In the genomic region with DNA sequence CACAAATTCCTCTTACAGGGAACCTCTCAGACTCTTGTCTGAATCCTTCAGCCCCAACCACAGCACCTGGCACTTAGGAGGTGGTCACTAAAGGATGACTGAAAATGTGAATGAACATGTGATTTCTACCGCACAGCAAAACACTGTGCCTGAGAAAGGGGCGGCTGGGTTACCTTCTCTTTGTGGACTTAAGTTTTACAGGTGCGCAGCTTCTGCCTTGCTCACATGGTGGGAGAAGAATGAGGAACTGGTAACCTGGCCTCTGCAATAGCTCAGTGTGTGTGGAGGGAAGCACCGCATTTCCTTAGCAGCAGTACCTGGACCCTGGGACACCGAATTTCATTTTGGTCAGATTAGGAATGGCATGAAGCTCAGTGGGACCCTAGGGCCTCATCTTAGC, we compare ENCODE assay signal across 32 cellular contexts.
"Had no signal": no experiment of that assay in that cellular context is flagged by ENCODE, and none has a peak within 500 bp of the region (broad histone marks: within the 10 kb centered on the region; RNA-seq: fewer than 3 reads in every experiment).

No MANE protein-coding gene starts in this region.

- FAIRE-seq: astrocyte, bronchial epithelial cell had no signal

- H3K27me3 ChIP-seq: adrenal gland, SJCRH30 had no signal

- H3K27ac ChIP-seq: adrenal gland, SJCRH30, SK-N-MC, WERI-Rb-1 had no signal

- H3K4me3 ChIP-seq: adrenal gland, SJCRH30, SK-N-MC had no signal

- H3K36me3 Mint-ChIP-seq: activated naive CD4-positive, alpha-beta T cell treated with anti-CD3 and anti-CD28 coated beads, Interleukin-2, amount 50 U/mL, for 24 hours; brain had no signal

- H3K9me3 Mint-ChIP-seq: activated CD4-positive, alpha-beta T cell treated with anti-CD3 and anti-CD28 coated beads, Interleukin-2, amount 10 ng/mL, durations not matched to agents 24 days and 14 days; activated CD8-positive, alpha-beta T cell treated with anti-CD3 and anti-CD28 coated beads for 36 hours; activated naive CD4-positive, alpha-beta T cell treated with anti-CD3 and anti-CD28 coated beads, Interleukin-2, amount 50 U/mL, for 24 hours; activated T-cell treated with anti-CD3 and anti-CD28 coated beads, Interleukin-2, amount 50 U/mL, for 72 hours; activated T-helper 2 cell treated with anti-CD3 and anti-CD28 coated beads, Interferon-gamma antibody, Interleukin-2, Interleukin-4, amounts not matched to agents 10 μg/mL and 5 μg/mL and 100 μg/mL, durations not matched to agents 14 hours and 24 hours and 36 hours had no signal

- H3K27ac Mint-ChIP-seq: activated CD4-positive, alpha-beta T cell treated with anti-CD3 and anti-CD28 coated beads, Interleukin-2, amount 10 ng/mL, durations not matched to agents 24 days and 14 days; activated CD8-positive, alpha-beta T cell treated with anti-CD3 and anti-CD28 coated beads for 36 hours; activated naive CD4-positive, alpha-beta T cell treated with anti-CD3 and anti-CD28 coated beads, Interleukin-2, amount 50 U/mL, for 24 hours; activated T-cell treated with anti-CD3 and anti-CD28 coated beads, Interleukin-2, amount 50 U/mL, for 72 hours; activated T-helper 2 cell treated with anti-CD3 and anti-CD28 coated beads, Interferon-gamma antibody, Interleukin-2, Interleukin-4, amounts not matched to agents 10 μg/mL and 5 μg/mL and 100 μg/mL, durations not matched to agents 14 hours and 24 hours and 36 hours; brain had no signal

- H3K4me3 Mint-ChIP-seq: activated CD4-positive, alpha-beta T cell treated with anti-CD3 and anti-CD28 coated beads, Interleukin-2, amount 10 ng/mL, durations not matched to agents 24 days and 14 days; activated CD8-positive, alpha-beta T cell treated with anti-CD3 and anti-CD28 coated beads for 36 hours; activated naive CD4-positive, alpha-beta T cell treated with anti-CD3 and anti-CD28 coated beads, Interleukin-2, amount 50 U/mL, for 24 hours; activated T-cell treated with anti-CD3 and anti-CD28 coated beads, Interleukin-2, amount 50 U/mL, for 72 hours had no signal

- H3K4me1 ChIP-seq: adrenal gland had no signal

- H3K4me1 Mint-ChIP-seq: activated CD4-positive, alpha-beta T cell treated with anti-CD3 and anti-CD28 coated beads, Interleukin-2, amount 10 ng/mL, durations not matched to agents 24 days and 14 days; activated naive CD4-positive, alpha-beta T cell treated with anti-CD3 and anti-CD28 coated beads, Interleukin-2, amount 50 U/mL, for 24 hours had no signal

- ATAC-seq: activated CD8-positive, alpha-beta T cell treated with anti-CD3 and anti-CD28 coated beads for 36 hours; activated T-cell treated with anti-CD3 and anti-CD28 coated beads, Interleukin-2, amount 50 U/mL, for 72 hours had no signal

- H3K36me3 ChIP-seq: adrenal gland, SJCRH30, WERI-Rb-1 had no signal

- DNase-seq: activated CD4-positive, alpha-beta T cell treated with anti-CD3 and anti-CD28 coated beads, Interleukin-2, amount 10 ng/mL, durations not matched to agents 24 days and 14 days; activated CD4-positive, alpha-beta T cell treated with anti-CD3 and anti-CD28 coated beads, Interleukin-2, amount 50 U/mL, for 4 hours; activated CD8-positive, alpha-beta T cell treated with anti-CD3 and anti-CD28 coated beads for 36 hours; activated gamma-delta T cell; activated naive CD4-positive, alpha-beta T cell treated with Interleukin-2 at 50 U/mL for 16 hours; activated T-cell treated with anti-CD3 and anti-CD28 coated beads, Interleukin-2, amount 50 U/mL, for 1 hour; activated T-cell treated with anti-CD3 and anti-CD28 coated beads, Interleukin-2, amount 50 U/mL, for 72 hours; adrenal gland; caudate nucleus; cerebellar nuclear complex; Karpas-422; NCI-H1048; NCI-H1105 treated with DMSO at 0.1 percent for 48 hours; NCI-H1436; NCI-H1694; NCI-H1930; NCI-H2081 treated with DMSO at 0.1 percent for 48 hours; NCI-H510A; NCI-H526; NCI-H748 treated with DMSO at 0.1 percent for 48 hours; NK-92 treated with Interleukin-12 subunit alpha and Interleukin-12 subunit beta, amount 100 ng/mL, for 24 hours; OCI-M1; SHP77; SJCRH30; T1000; WERI-Rb-1 had no signal

- H3K9me3 ChIP-seq: adrenal gland, SJCRH30 had no signal
